Comparison of ENCODE assay signal across 9 cellular contexts in the genomic region with DNA sequence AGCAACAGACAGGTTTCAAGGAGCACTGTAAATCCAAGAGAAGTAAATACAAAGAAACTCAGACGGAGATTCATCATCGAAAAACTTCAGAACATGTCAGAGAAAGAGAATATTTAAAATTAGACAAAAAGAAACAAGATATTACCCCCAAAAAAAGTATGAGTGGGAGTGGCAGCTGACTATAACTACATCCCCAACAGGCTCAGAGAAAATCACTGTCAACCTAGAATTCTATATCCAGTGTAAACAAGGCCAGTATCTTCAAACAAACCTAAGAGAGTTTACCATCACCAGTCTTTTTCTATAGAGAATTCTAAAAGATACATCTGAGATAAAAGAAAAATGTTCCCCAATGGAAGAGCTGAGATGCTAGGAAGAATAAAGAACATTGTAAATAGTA.
"Had no signal": no experiment of that assay in that cellular context is flagged by ENCODE, and none has a peak within 500 bp of the region (broad histone marks: within the 10 kb centered on the region; RNA-seq: fewer than 3 reads in every experiment).

No MANE protein-coding gene starts in this region.

- H3K36me3 ChIP-seq: HAP-1 had no signal

- DNase-seq: GM23248, GOT3, H7, Karpas-422, KBM-7 had no signal

- H3K4me3 ChIP-seq: GM23248, HAP-1 had no signal

- H3K4me2 ChIP-seq: KMS-11 had no signal

- H3K9ac ChIP-seq: GM23248, KMS-11 had no signal

- H3K27ac ChIP-seq: GM23248, KMS-11 had no signal

- ATAC-seq: HCT116 had no signal

- H2AFZ ChIP-seq: GM23248 had no signal

- FAIRE-seq: HTR-8/SVneo had no signal
